ENCODE assay signal across 10 cellular contexts in the genomic region with DNA sequence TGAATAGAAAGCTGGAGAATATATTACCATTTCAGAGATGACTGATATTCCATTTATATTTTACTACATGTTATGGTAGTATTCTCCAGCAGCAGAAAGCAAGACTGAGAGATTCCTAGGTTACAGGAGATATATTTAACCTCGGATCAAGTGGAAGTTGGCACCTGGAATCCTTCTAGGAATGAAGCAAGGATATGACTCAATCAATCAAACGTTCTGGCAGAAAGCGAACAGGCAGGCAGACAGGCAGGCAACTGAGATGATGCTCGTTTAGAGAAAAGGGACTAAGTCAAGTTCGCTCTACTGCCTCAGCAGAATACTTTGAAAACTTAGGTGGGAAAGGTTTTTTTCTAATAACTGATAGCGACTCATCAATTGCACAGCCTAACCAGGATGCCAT. TPM values are rescaled to one million over a fixed set of nuclear protein-coding genes. Genes with fewer than 3 reads are reported as not detected.
"Had no signal": no experiment of that assay in that cellular context is flagged by ENCODE, and none has a peak within 500 bp of the region (broad histone marks: within the 10 kb centered on the region; RNA-seq: fewer than 3 reads in every experiment).

No MANE protein-coding gene starts in this region.

- H2AFZ ChIP-seq: GM23248 had no signal

- H3K36me3 ChIP-seq: HAP-1 had no signal

- ATAC-seq: HCT116, HepG2 had no signal

- H3K9me3 ChIP-seq: HAP-1 had no signal

- H3K27ac ChIP-seq: GM23248, HL-60 had no signal

- DNase-seq: GM23248, GOT3, H7, KBM-7 had no signal

- H3K4me3 ChIP-seq: GM23248, HAP-1 had no signal

- H3K9ac ChIP-seq: GM23248 had no signal

- H3K4me1 ChIP-seq: HAP-1 had no signal

RNA-seq across cellular contexts. Expression of gene PAK5, which starts 46.2 kb away (rescaled TPM):
- total RNA-seq: GM23248, HepG2, HT1080 had no signal
- polyA plus RNA-seq: GM23248, HepG2, IgD-negative memory B cell had no signal
